24 cellular contexts compared by ENCODE assay signal in the genomic region with DNA sequence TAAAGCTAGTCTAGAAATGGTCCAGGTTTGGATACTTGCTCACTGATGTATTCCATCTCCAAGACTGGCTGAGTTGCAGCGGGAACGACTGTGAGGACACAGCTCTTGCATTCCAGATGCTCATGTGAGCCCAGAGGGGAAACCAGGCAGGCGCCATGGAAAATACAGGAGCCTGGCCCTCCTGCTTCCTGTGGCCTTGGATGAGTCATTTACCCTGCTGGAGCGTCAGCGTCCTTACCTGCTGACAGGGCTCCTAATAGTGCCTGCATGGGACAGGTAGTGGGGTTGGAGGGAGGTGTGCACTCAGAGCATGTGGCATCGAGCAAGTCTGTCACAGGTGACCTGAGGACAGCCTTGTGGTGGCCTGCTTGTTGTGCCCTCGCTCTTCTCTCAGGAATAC.
A peak's percentile ranks its signal among the peaks of the same experiment; 100 is the strongest.
DNase-seq lines count a peak whose midpoint lies in the region; ATAC-seq and TF ChIP-seq lines count a peak whose summit lies in the region.
"Had no signal": no experiment of that assay in that cellular context is flagged by ENCODE, and none has a peak within 500 bp of the region (broad histone marks: within the 10 kb centered on the region; RNA-seq: fewer than 3 reads in every experiment).

No MANE protein-coding gene starts in this region.

- H3K9me3 ChIP-seq in mammary epithelial cell (replicated peaks; ENCODE audit: insufficient read depth, low read length) = no peaks in the 10 kb centered on the region
- H3K9me3 ChIP-seq in RWPE2 (ENCODE audit: severe bottlenecking) = no peaks in the 10 kb centered on the region
- H3K9me3 ChIP-seq in smooth muscle cell (replicated peaks; ENCODE audit: low read depth) = no peaks in the 10 kb centered on the region
- H3K9me3 ChIP-seq in CD8-positive, alpha-beta T cell (ENCODE audit: low read length) = no peaks in the 10 kb centered on the region
- H3K9me3 ChIP-seq: BLaER1, prostate gland, uterus had no signal

- intact Hi-C loops in MCF 10A (cut with micrococcal nuclease) = no loop called here
- intact Hi-C loops in mammary epithelial cell (cut with micrococcal nuclease) = no loop called here
- intact Hi-C loops in CD8-positive, alpha-beta T cell (cut with DNase I, micrococcal nuclease) = no loop called here

- H3K4me1 ChIP-seq in mammary epithelial cell (ENCODE audit: insufficient read depth, low read length) (no peaks in the 10 kb centered on the region), RWPE2 (ENCODE audit: insufficient read depth, poor library complexity, severe bottlenecking) (no peaks in the 10 kb centered on the region), smooth muscle cell (ENCODE audit: low read depth) (peaks cover 2% of the 10 kb centered on the region)
- H3K4me1 ChIP-seq in CD8-positive, alpha-beta T cell (ENCODE audit: insufficient read depth, low read length) = no peaks in the 10 kb centered on the region
- H3K4me1 ChIP-seq: BLaER1, heart right ventricle, prostate gland, uterus had no signal

- H3K27me3 Mint-ChIP-seq in MCF 10A (ENCODE audit: insufficient read depth, unreplicated experiment) = no peaks in the 10 kb centered on the region
- no peaks in the 10 kb centered on the region for H3K27me3 Mint-ChIP-seq in CD8-positive, alpha-beta T cell (ENCODE audit: low read depth)
- H3K27me3 Mint-ChIP-seq: activated B cell treated with CpG ODN at 0.5 μM for 24 hours; activated CD4-positive, alpha-beta memory T cell treated with anti-CD3 and anti-CD28 coated beads for 36 hours; effector memory CD8-positive, alpha-beta T cell had no signal

- no peaks in the 10 kb centered on the region for H3K9me3 Mint-ChIP-seq in MCF 10A (ENCODE audit: unreplicated experiment)
- H3K9me3 Mint-ChIP-seq in CD8-positive, alpha-beta T cell = no peaks in the 10 kb centered on the region
- H3K9me3 Mint-ChIP-seq: activated B cell treated with CpG ODN at 0.5 μM for 24 hours; activated CD4-positive, alpha-beta memory T cell treated with anti-CD3 and anti-CD28 coated beads for 36 hours; effector memory CD8-positive, alpha-beta T cell; mesothelial cell of epicardium; nephron had no signal

- H3K4me1 Mint-ChIP-seq in MCF 10A (ENCODE audit: insufficient read depth, unreplicated experiment) = no peaks in the 10 kb centered on the region
- H3K4me1 Mint-ChIP-seq in CD8-positive, alpha-beta T cell (ENCODE audit: low read depth) = peaks cover 8% of the 10 kb centered on the region
- H3K4me1 Mint-ChIP-seq: nephron had no signal

- peaks cover 62% of the 10 kb centered on the region for H3K36me3 Mint-ChIP-seq in MCF 10A (ENCODE audit: insufficient read depth, unreplicated experiment)
- H3K36me3 Mint-ChIP-seq in CD8-positive, alpha-beta T cell = peaks cover 83% of the 10 kb centered on the region

- CTCF ChIA-PET in MCF 10A (lab: Yijun Ruan, JAX) = interaction anchor here (0.8 to 1.2 kb wide), 3 partner anchors 16 to 60 kb away, joined by 3 to 4 read pairs (median 3); no protein-coding TSS in a partner anchor
- CTCF ChIA-PET in mammary epithelial cell (lab: Charles Lee; ENCODE audit: low non-redundant PET) = no interaction called here
- CTCF ChIA-PET in CD8-positive, alpha-beta T cell (lab: Charles Lee) = no interaction called here

- WGBS in mammary epithelial cell (ENCODE audit: low coverage, missing lambda C conversion rate) = 79% methylated on average over 4 of the region's 7 CpGs
- 69% methylated on average over 7 of the region's 7 CpGs for WGBS in smooth muscle cell (ENCODE audit: low lambda C conversion rate)

- H3K27ac ChIP-seq in mammary epithelial cell (ENCODE audit: insufficient read depth, low read depth, low read length) (no peak overlapping the region), RWPE2 (ENCODE audit: poor library complexity, severe bottlenecking) (no peak overlapping the region), smooth muscle cell (ENCODE audit: low read depth) (peak overlapping the region; percentile 85)
- H3K27ac ChIP-seq in CD8-positive, alpha-beta T cell (ENCODE audit: low read depth, low read length) = no peak overlapping the region
- H3K27ac ChIP-seq: BLaER1, heart right ventricle, prostate gland, uterus had no signal

- H3K4me3 ChIP-seq in mammary epithelial cell (replicated peaks in 1 of 3; ENCODE audit: insufficient read depth in 1 of 3, low read depth in 2 of 3, low read length in 3 of 3) (no peak overlapping the region), RWPE2 (ENCODE audit: severe bottlenecking) (no peak overlapping the region), fibroblast of pulmonary artery (replicated peaks; ENCODE audit: low read depth, low read length) (no peak overlapping the region), smooth muscle cell (no peak overlapping the region)
- H3K4me3 ChIP-seq in CD8-positive, alpha-beta T cell (ENCODE audit: low read depth, low read length) = no peak overlapping the region
- H3K4me3 ChIP-seq: BLaER1, heart right ventricle, prostate gland, uterus had no signal

- no peaks in the 10 kb centered on the region for H3K36me3 ChIP-seq in mammary epithelial cell (ENCODE audit: insufficient read depth, low read length)
- H3K36me3 ChIP-seq in RWPE2 (ENCODE audit: low read depth) = peaks cover 32% of the 10 kb centered on the region
- H3K36me3 ChIP-seq in smooth muscle cell (ENCODE audit: low read depth) = peaks cover 4% of the 10 kb centered on the region
- H3K36me3 ChIP-seq in CD8-positive, alpha-beta T cell (ENCODE audit: insufficient read depth, low read length) = peaks cover 26% of the 10 kb centered on the region
- H3K36me3 ChIP-seq: uterus had no signal

- in situ Hi-C loops in mammary epithelial cell (cut with MboI; ENCODE audit: low sequenced_read_pairs in 2 of 2) = no loop called here

- BruUV-seq in MCF 10A (replicated peaks; lab: Mats Ljungman, UMichigan) (no TSS peak), mammary epithelial cell (replicated peaks; lab: Mats Ljungman, UMichigan) (no TSS peak)

- H3K27me3 ChIP-seq in mammary epithelial cell (ENCODE audit: insufficient read depth, low read length) = no peaks in the 10 kb centered on the region
- H3K27me3 ChIP-seq in RWPE2 (ENCODE audit: insufficient read depth, poor library complexity, severe bottlenecking) = no peaks in the 10 kb centered on the region
- H3K27me3 ChIP-seq in smooth muscle cell (ENCODE audit: low read depth) = no peaks in the 10 kb centered on the region
- H3K27me3 ChIP-seq in CD8-positive, alpha-beta T cell (ENCODE audit: insufficient read depth, low read length) = no peaks in the 10 kb centered on the region
- H3K27me3 ChIP-seq: BLaER1, heart right ventricle, uterus had no signal

- H3K4me2 ChIP-seq in mammary epithelial cell (ENCODE audit: insufficient read depth, low read depth, low read length) = no peak overlapping the region
- no peak overlapping the region for H3K4me2 ChIP-seq in smooth muscle cell
- H3K4me2 ChIP-seq: BLaER1 had no signal

- peak; percentile 48 for DNase-seq in MCF 10A (ENCODE audit: unreplicated experiment)
- no peak for DNase-seq in mammary epithelial cell
- no peak for DNase-seq in RWPE2 (ENCODE audit: low spot score)
- DNase-seq in fibroblast of pulmonary artery (ENCODE audit: low read depth) = peak; percentile 35
- no peak for DNase-seq in smooth muscle cell (lab: John Stamatoyannopoulos, UW; ENCODE audit: unreplicated experiment)
- no peak for DNase-seq in CD8-positive, alpha-beta T cell
- DNase-seq: 8988T; activated B cell treated with CpG ODN at 0.5 μM for 24 hours; activated CD4-positive, alpha-beta memory T cell treated with anti-CD3 and anti-CD28 coated beads for 36 hours; activated naive CD4-positive, alpha-beta T cell; effector memory CD8-positive, alpha-beta T cell; HCEC 1CT; heart right ventricle; KG1; NCI-H1092 treated with DMSO at 0.1 percent for 48 hours; small intestine; stimulated activated CD4-positive, alpha-beta T cell treated with anti-CD3 and anti-CD28 coated beads, Interleukin-4, amount 100 ng/mL, for 24 hours; uterus had no signal

- H2AFZ ChIP-seq in mammary epithelial cell (ENCODE audit: low read depth, low read length) (no peak overlapping the region), smooth muscle cell (ENCODE audit: low read depth) (no peak overlapping the region)

- no peak overlapping the region for H3K4me3 Mint-ChIP-seq in MCF 10A (ENCODE audit: unreplicated experiment)
- H3K4me3 Mint-ChIP-seq in CD8-positive, alpha-beta T cell = no peak overlapping the region
- H3K4me3 Mint-ChIP-seq: activated B cell treated with CpG ODN at 0.5 μM for 24 hours; activated CD4-positive, alpha-beta memory T cell treated with anti-CD3 and anti-CD28 coated beads for 36 hours; effector memory CD8-positive, alpha-beta T cell; mesothelial cell of epicardium; nephron had no signal

- dilution Hi-C loops in mammary epithelial cell (cut with HindIII; ENCODE audit: low sequenced_read_pairs) = no loop called here

- no peak overlapping the region for H3K27ac Mint-ChIP-seq in MCF 10A (ENCODE audit: low read depth, unreplicated experiment)
- no peak overlapping the region for H3K27ac Mint-ChIP-seq in CD8-positive, alpha-beta T cell
- H3K27ac Mint-ChIP-seq: activated B cell treated with CpG ODN at 0.5 μM for 24 hours; activated CD4-positive, alpha-beta memory T cell treated with anti-CD3 and anti-CD28 coated beads for 36 hours; mesothelial cell of epicardium; nephron had no signal

- H4K20me1 ChIP-seq in mammary epithelial cell (ENCODE audit: insufficient read depth, low read length) (no peaks in the 10 kb centered on the region), smooth muscle cell (ENCODE audit: low read depth) (no peaks in the 10 kb centered on the region)
- H4K20me1 ChIP-seq: BLaER1 had no signal

- POLR2A ChIA-PET in MCF 10A (lab: Yijun Ruan, JAX) = no interaction called here
- POLR2A ChIA-PET in CD8-positive, alpha-beta T cell (lab: Charles Lee) = no interaction called here

- H3K9ac ChIP-seq in mammary epithelial cell (ENCODE audit: insufficient read depth, low read length) = no peak overlapping the region
- H3K9ac ChIP-seq in smooth muscle cell (ENCODE audit: low read depth) = peak overlapping the region; percentile 3
- H3K9ac ChIP-seq: BLaER1 had no signal

- H3F3A ChIP-seq in smooth muscle cell (ENCODE audit: low read depth) = no peaks in the 10 kb centered on the region

- TF ChIP-seq CTCF in MCF 10A (IDR thresholded peaks at IDR 0.05; ENCODE audit: unreplicated experiment) = no peak
- TF ChIP-seq CTCF in mammary epithelial cell (conservative IDR thresholded peaks at IDR 0.05 in 1 of 2, IDR thresholded peaks at IDR 0.05 in 1 of 2; ENCODE audit: extremely low read depth in 1 of 2, insufficient read depth in 1 of 2, low read depth in 1 of 2, low read length in 2 of 2) = no peak
- TF ChIP-seq CTCF in RWPE2 (IDR thresholded peaks at IDR 0.05; ENCODE audit: poor library complexity, severe bottlenecking) = no peak
- no peak for TF ChIP-seq CTCF in fibroblast of pulmonary artery (IDR thresholded peaks at IDR 0.05; ENCODE audit: low read length, missing control alignments)
- TF ChIP-seq CTCF in smooth muscle cell (IDR thresholded peaks at IDR 0.05; ENCODE audit: borderline replicate concordance, insufficient read depth, poor library complexity, severe bottlenecking) = no peak
- no peak for TF ChIP-seq CTCF in CD8-positive, alpha-beta T cell (IDR thresholded peaks at IDR 0.05)

- H3K79me2 ChIP-seq in mammary epithelial cell (ENCODE audit: insufficient read depth, low read length) (no peaks in the 10 kb centered on the region), smooth muscle cell (ENCODE audit: low read depth) (no peaks in the 10 kb centered on the region)

- peak; percentile 52; the same call in 2 of the 3 replicates for ATAC-seq in RWPE2 (ENCODE audit: low read depth)
- no peak for ATAC-seq in GM21526 (IDR thresholded peaks at IDR 0.05; ENCODE audit: low FRiP score, unreplicated experiment)
- ATAC-seq in HG02623 (IDR thresholded peaks at IDR 0.05; ENCODE audit: unreplicated experiment) = no peak
- no peak for ATAC-seq in CD8-positive, alpha-beta T cell
- ATAC-seq: effector memory CD8-positive, alpha-beta T cell; heart right ventricle had no signal

Comparison
In these comparisons a context has a peak if more than half of its experiments do, and no peak if none do; other contexts are left out.
1. DNase-seq: peak in MCF 10A (single experiment) and fibroblast of pulmonary artery (single experiment); none in mammary epithelial cell (single experiment), RWPE2 (single experiment), smooth muscle cell (single experiment) and CD8-positive, alpha-beta T cell (0 of 7).